Comparison of ENCODE assay signal across 9 cellular contexts in the genomic region with DNA sequence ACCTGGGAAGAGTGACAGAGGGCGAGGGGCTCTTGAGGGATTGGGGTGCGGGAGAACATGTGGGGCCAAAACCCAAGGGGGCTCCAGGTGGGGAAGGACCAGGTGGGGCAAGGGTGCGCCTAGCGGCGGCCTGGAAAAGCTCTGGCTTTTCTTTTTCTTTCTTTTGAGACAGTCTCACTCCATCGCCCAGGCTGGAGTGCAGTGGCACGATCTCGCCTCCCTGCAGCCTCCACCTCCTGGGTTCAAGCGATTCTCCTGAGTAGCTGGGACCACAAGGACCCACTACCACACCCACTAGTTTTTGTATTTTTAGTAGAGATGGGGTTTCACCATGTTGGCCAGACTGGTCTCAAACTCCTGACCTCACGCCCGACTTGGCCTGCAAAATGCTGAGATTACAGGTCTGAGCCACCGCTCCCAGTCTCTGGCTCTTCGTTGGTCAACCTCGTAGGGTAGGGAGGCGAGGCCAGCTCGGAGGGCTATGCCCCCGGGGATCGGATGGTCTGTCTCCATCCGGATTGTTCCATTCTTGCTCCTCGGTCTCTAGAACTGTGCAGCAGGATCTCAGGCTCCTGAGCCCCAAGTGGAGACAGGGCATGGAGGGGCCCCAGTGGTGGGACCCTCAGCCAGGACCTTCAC. TPM values are rescaled to one million over a fixed set of nuclear protein-coding genes. Genes with fewer than 3 reads are reported as not detected.
DNase-seq lines count a peak whose midpoint lies in the region; ATAC-seq and TF ChIP-seq lines count a peak whose summit lies in the region.
"Had no signal": no experiment of that assay in that cellular context is flagged by ENCODE, and none has a peak within 500 bp of the region (broad histone marks: within the 10 kb centered on the region; RNA-seq: fewer than 3 reads in every experiment).

No MANE protein-coding gene starts in this region.

- H3K9me3 ChIP-seq in muscle layer of colon (ENCODE audit: low read length) (no peaks in the 10 kb centered on the region), psoas muscle (no peaks in the 10 kb centered on the region)

- H3K27me3 ChIP-seq in ACC112 (ENCODE audit: insufficient read depth, low read length) (no peaks in the 10 kb centered on the region), muscle layer of colon (ENCODE audit: control insufficient read depth in 1 of 2, insufficient read depth in 2 of 2, low read length in 2 of 2) (no peaks in the 10 kb centered on the region), psoas muscle (ENCODE audit: insufficient read depth in 3 of 3, low read length in 2 of 3) (no peaks in the 10 kb centered on the region)
- H3K27me3 ChIP-seq: SJSA1 had no signal

- H3K79me2 ChIP-seq in ACC112 (ENCODE audit: control insufficient read depth, insufficient read depth, low read length, unreplicated experiment), result peaks cover 32% of the 10 kb centered on the region

- intact Hi-C loops in psoas muscle (cut with DNase I), result loop anchor here (2.0 to 5.0 kb wide), 2 partner anchors 61 to 68 kb away; no protein-coding TSS in a partner anchor

- TF ChIP-seq CTCF in GM13976 (IDR thresholded peaks at IDR 0.05; ENCODE audit: borderline replicate concordance, control extremely low read depth, extremely low read depth, insufficient read depth, missing control alignments) (peak; percentile 24), astrocyte of the spinal cord (IDR thresholded peaks at IDR 0.05; ENCODE audit: low read depth, low read length) (peak; percentile 43), psoas muscle (IDR thresholded peaks at IDR 0.05) (no peak)

- H3K27ac ChIP-seq in ACC112 (ENCODE audit: low read depth, low read length) (peak overlapping the region; percentile 82), muscle layer of colon (ENCODE audit: low read depth, low read length) (peak overlapping the region; percentile 99), psoas muscle (no peak overlapping the region)
- H3K27ac ChIP-seq: SJSA1 had no signal

- H3K36me3 ChIP-seq in ACC112 (ENCODE audit: insufficient read depth, low read length), result peaks cover 21% of the 10 kb centered on the region
- H3K36me3 ChIP-seq in muscle layer of colon (ENCODE audit: insufficient read depth, low read length), result no peaks in the 10 kb centered on the region
- no peaks in the 10 kb centered on the region for H3K36me3 ChIP-seq in psoas muscle (ENCODE audit: insufficient read depth in 1 of 2, low read depth in 1 of 2)

- 87 to 89% (median 88%) methylated on average over 20 of the region's 20 CpGs for WGBS in psoas muscle, 3 donors

- no peaks in the 10 kb centered on the region for H3K4me1 ChIP-seq in ACC112 (ENCODE audit: control insufficient read depth, insufficient read depth, low read length, unreplicated experiment)
- peaks cover 16% of the 10 kb centered on the region for H3K4me1 ChIP-seq in muscle layer of colon (ENCODE audit: insufficient read depth, low read length)
- H3K4me1 ChIP-seq in psoas muscle, result peaks cover 23% of the 10 kb centered on the region

- H3K9ac ChIP-seq in muscle layer of colon (ENCODE audit: low read length), result no peak overlapping the region

- DNase-seq in GM13976 (ENCODE audit: low spot score) (no peak), astrocyte of the spinal cord (ENCODE audit: low read depth, low spot score) (no peak), psoas muscle (no peak), retina (no peak), NCI-H2227 treated with DMSO at 0.1 percent for 48 hours (lab: John Stamatoyannopoulos, UW) (no peak)

- no peak for ATAC-seq in psoas muscle
- no peak for ATAC-seq in GM19452 (IDR thresholded peaks at IDR 0.05; ENCODE audit: unreplicated experiment)

- in situ Hi-C loops in GM13976 (cut with MboI; ENCODE audit: low sequenced_read_pairs, unreplicated experiment), result no loop called here
- in situ Hi-C loops in astrocyte of the spinal cord (cut with HindIII; ENCODE audit: low sequenced_read_pairs), result no loop called here

- H2AFZ ChIP-seq in ACC112 (ENCODE audit: low read length, unreplicated experiment), result no peak overlapping the region

- peak overlapping the region; percentile 100; the same call in 1 of the 2 replicates for H3K4me3 ChIP-seq in ACC112 (ENCODE audit: low read depth, low read length)
- no peak overlapping the region for H3K4me3 ChIP-seq in astrocyte of the spinal cord (ENCODE audit: low read depth, low read length)
- no peak overlapping the region for H3K4me3 ChIP-seq in muscle layer of colon (ENCODE audit: low read depth in 1 of 2, low read length in 2 of 2)
- no peak overlapping the region for H3K4me3 ChIP-seq in psoas muscle

RNA-seq across cellular contexts. Expression of gene GADD45B, which starts 3.7 kb away (rescaled TPM):
- 10 to 100 TPM; 10.9 to 63.1 (median 25.6) TPM for total RNA-seq in psoas muscle
- polyA plus RNA-seq in psoas muscle, result 10 to 100 TPM; 14.1 to 94.1 (median 19.3) TPM

RNA-seq across cellular contexts. Expression of gene LMNB2, which starts 22.9 kb away (rescaled TPM):
- 10 to 100 TPM; 11.4 to 28.6 (median 22.7) TPM for total RNA-seq in psoas muscle
- 10 to 100 TPM; 27.6 to 40.3 (median 38.1) TPM for polyA plus RNA-seq in psoas muscle

RNA-seq across cellular contexts. Expression of gene TIMM13, which starts 52.3 kb away (rescaled TPM):
- total RNA-seq in psoas muscle, result 100 to 1,000 TPM in 1 of 4 donors, 10 to 100 TPM in 3; 70.3 to 110 (median 92.2) TPM
- 100 to 1,000 TPM in 2 of 3 donors, 10 to 100 TPM in 1; 83.6 to 254 (median 138) TPM for polyA plus RNA-seq in psoas muscle
